In genomic region chr14:61179061-61179675, GRCh38 we compare ENCODE assay signal across 14 cellular contexts.
DNase-seq lines count a peak whose midpoint lies in the region; ATAC-seq and TF ChIP-seq lines count a peak whose summit lies in the region.
"Had no signal": no experiment of that assay in that cellular context is flagged by ENCODE, and none has a peak within 500 bp of the region (broad histone marks: within the 10 kb centered on the region; RNA-seq: fewer than 3 reads in every experiment).

No MANE protein-coding gene starts in this region.

- no peaks in the 10 kb centered on the region for H3K36me3 ChIP-seq in HCT116 (ENCODE audit: control insufficient read depth in 1 of 2, insufficient read depth in 2 of 2, low read length in 2 of 2)
- H3K36me3 ChIP-seq: BLaER1 treated with 17β-estradiol and CSF1 and Interleukin-3, amounts not matched to agents 10 nM and 100 nM; ovary had no signal

- peak overlapping the region; percentile 78 for H3K27ac Mint-ChIP-seq in activated T-helper 1 cell treated with anti-CD3 and anti-CD28 coated beads, Interleukin-12 subunit alpha, Interleukin-12 subunit beta, Interleukin-2, Interleukin-4 antibody, amounts not matched to agents 30 ng/mL and 10 ng/mL and 1 ng/mL, durations not matched to agents 14 hours and 24 hours and 36 hours
- H3K27ac Mint-ChIP-seq: dendritic cell treated with granulocyte-macrophage colony-stimulating factor and Interleukin-4, amounts not matched to agents 40 ng/mL and 50 ng/mL, for 4 days had no signal

- ATAC-seq in HCT116 (peak; percentile 48), foreskin keratinocyte (no peak), HG03175 (IDR thresholded peaks at IDR 0.05; ENCODE audit: unreplicated experiment) (no peak)
- ATAC-seq: left ventricle myocardium superior had no signal

- intact Hi-C loops in HCT116 (cut with micrococcal nuclease): loop anchor here (5.0 kb wide), 1 partner anchor 77 kb away; no protein-coding TSS in a partner anchor
- intact Hi-C loops in activated T-helper 1 cell treated with anti-CD3 and anti-CD28 coated beads, Interleukin-12 subunit alpha, Interleukin-12 subunit beta, Interleukin-2, Interleukin-4 antibody, amounts not matched to agents 30 ng/mL and 10 ng/mL and 1 ng/mL, durations not matched to agents 14 hours and 24 hours and 36 hours (cut with micrococcal nuclease): loop anchor here (5.0 kb wide), 4 partner anchors 68 to 427 kb away; partner anchors contain the start of genes SLC38A6 and TRMT5

- H3K9me3 Mint-ChIP-seq in activated T-helper 1 cell treated with anti-CD3 and anti-CD28 coated beads, Interleukin-12 subunit alpha, Interleukin-12 subunit beta, Interleukin-2, Interleukin-4 antibody, amounts not matched to agents 30 ng/mL and 10 ng/mL and 1 ng/mL, durations not matched to agents 14 hours and 24 hours and 36 hours: peaks cover 10% of the 10 kb centered on the region
- H3K9me3 Mint-ChIP-seq: dendritic cell treated with granulocyte-macrophage colony-stimulating factor and Interleukin-4, amounts not matched to agents 40 ng/mL and 50 ng/mL, for 4 days had no signal

- H3K27ac ChIP-seq in HCT116 (ENCODE audit: low read depth, low read length) (peak overlapping the region; percentile 95), foreskin keratinocyte (peak overlapping the region; percentile 98)
- H3K27ac ChIP-seq: BLaER1 treated with 17β-estradiol and CSF1 and Interleukin-3, amounts not matched to agents 10 nM and 100 nM; ovary had no signal

- no peak for TF ChIP-seq RAD21 in HCT116 (IDR thresholded peaks at IDR 0.05; ENCODE audit: low read depth)

- peaks cover 1% of the 10 kb centered on the region for H3K36me3 Mint-ChIP-seq in activated T-helper 1 cell treated with anti-CD3 and anti-CD28 coated beads, Interleukin-12 subunit alpha, Interleukin-12 subunit beta, Interleukin-2, Interleukin-4 antibody, amounts not matched to agents 30 ng/mL and 10 ng/mL and 1 ng/mL, durations not matched to agents 14 hours and 24 hours and 36 hours (ENCODE audit: low read depth)

- CTCF ChIA-PET in HCT116 (lab: Charles Lee): no interaction called here

- POLR2A ChIA-PET in HCT116 (lab: Charles Lee): no interaction called here

- DNase-seq in A172 (ENCODE audit: low spot score) (peak; percentile 62), HCT116 (ENCODE audit: low read depth, low spot score) (peak; percentile 31), foreskin keratinocyte (no peak), NCI-H2227 treated with DMSO at 0.1 percent for 48 hours (lab: John Stamatoyannopoulos, UW) (no peak), NCI-H2029 treated with DMSO at 0.1 percent for 48 hours (lab: John Stamatoyannopoulos, UW) (no peak)
- no peak for DNase-seq in activated T-helper 1 cell treated with anti-CD3 and anti-CD28 coated beads, Interleukin-12 subunit alpha, Interleukin-12 subunit beta, Interleukin-2, Interleukin-4 antibody, amounts not matched to agents 30 ng/mL and 10 ng/mL and 1 ng/mL, durations not matched to agents 14 hours and 24 hours and 36 hours (ENCODE audit: low spot score)
- no peak for DNase-seq in effector CD8-positive, alpha-beta T cell (lab: John Stamatoyannopoulos, UW)
- DNase-seq: left ventricle myocardium superior, NCI-H510A, ovary, SHP77 treated with DMSO at 0.1 percent for 48 hours had no signal

- no peaks in the 10 kb centered on the region for H3K9me2 ChIP-seq in HCT116 (ENCODE audit: insufficient read depth)

- no peak for TF ChIP-seq POLR2A in HCT116 (IDR thresholded peaks at IDR 0.05; ENCODE audit: borderline replicate concordance, extremely low read depth, insufficient read depth, insufficient read length)

- TF ChIP-seq CTCF in HCT116 (IDR thresholded peaks at IDR 0.05 in 2 of 3, conservative IDR thresholded peaks at IDR 0.05 in 1 of 3; ENCODE audit: borderline replicate concordance in 1 of 3, insufficient read depth in 1 of 3, low read depth in 2 of 3, low read length in 2 of 3): no peak
- no peak for TF ChIP-seq CTCF in foreskin keratinocyte (conservative IDR thresholded peaks at IDR 0.05)

- peaks cover 48% of the 10 kb centered on the region for H3K4me1 Mint-ChIP-seq in activated T-helper 1 cell treated with anti-CD3 and anti-CD28 coated beads, Interleukin-12 subunit alpha, Interleukin-12 subunit beta, Interleukin-2, Interleukin-4 antibody, amounts not matched to agents 30 ng/mL and 10 ng/mL and 1 ng/mL, durations not matched to agents 14 hours and 24 hours and 36 hours (ENCODE audit: low read depth)

- peak overlapping the region in 1 of 2 experiments; percentile 45; a peak in 2 of 4 replicates for H3K4me3 ChIP-seq in HCT116 (replicated peaks in 1 of 2; ENCODE audit: low read depth in 1 of 2, low read length in 2 of 2)
- H3K4me3 ChIP-seq: BLaER1 treated with 17β-estradiol and CSF1 and Interleukin-3, amounts not matched to agents 10 nM and 100 nM; ovary had no signal

- no TSS peak for BruUV-seq in HCT116 (replicated peaks; lab: Mats Ljungman, UMichigan)

- H3K27me3 ChIP-seq in HCT116 (ENCODE audit: insufficient read depth, low read length) (no peaks in the 10 kb centered on the region), foreskin keratinocyte (no peaks in the 10 kb centered on the region)
- H3K27me3 ChIP-seq: BLaER1 treated with 17β-estradiol and CSF1 and Interleukin-3, amounts not matched to agents 10 nM and 100 nM; ovary had no signal

- H2AFZ ChIP-seq in HCT116 (ENCODE audit: low read depth, low read length, poor library complexity, severe bottlenecking): peak overlapping the region; percentile 52

- H3K4me1 ChIP-seq in HCT116 (ENCODE audit: control insufficient read depth in 1 of 2, insufficient read depth in 2 of 2, low read length in 2 of 2) (peaks cover 34 to 46% of the 10 kb centered on the region in 2 experiments), foreskin keratinocyte (peaks cover 30% of the 10 kb centered on the region)
- H3K4me1 ChIP-seq: BLaER1 treated with 17β-estradiol and CSF1 and Interleukin-3, amounts not matched to agents 10 nM and 100 nM had no signal

- peak overlapping the region; percentile 72 for H3K9ac ChIP-seq in HCT116 (ENCODE audit: low read length)
- H3K9ac ChIP-seq: BLaER1 treated with 17β-estradiol and CSF1 and Interleukin-3, amounts not matched to agents 10 nM and 100 nM had no signal

- H3K9me3 ChIP-seq in HCT116 (ENCODE audit: control insufficient read depth in 1 of 2, insufficient read depth in 1 of 2, low read depth in 1 of 2, low read length in 2 of 2): no peaks in the 10 kb centered on the region
- H3K9me3 ChIP-seq: BLaER1 treated with 17β-estradiol and CSF1 and Interleukin-3, amounts not matched to agents 10 nM and 100 nM; ovary had no signal

- H3K4me3 Mint-ChIP-seq in activated T-helper 1 cell treated with anti-CD3 and anti-CD28 coated beads, Interleukin-12 subunit alpha, Interleukin-12 subunit beta, Interleukin-2, Interleukin-4 antibody, amounts not matched to agents 30 ng/mL and 10 ng/mL and 1 ng/mL, durations not matched to agents 14 hours and 24 hours and 36 hours: no peak overlapping the region
- H3K4me3 Mint-ChIP-seq: dendritic cell treated with granulocyte-macrophage colony-stimulating factor and Interleukin-4, amounts not matched to agents 40 ng/mL and 50 ng/mL, for 4 days had no signal

- no peaks in the 10 kb centered on the region for H4K20me1 ChIP-seq in HCT116 (ENCODE audit: insufficient read depth)
- H4K20me1 ChIP-seq: BLaER1 treated with 17β-estradiol and CSF1 and Interleukin-3, amounts not matched to agents 10 nM and 100 nM had no signal

- no peaks in the 10 kb centered on the region for H3K79me2 ChIP-seq in HCT116 (ENCODE audit: insufficient read depth, low read length)

- peaks cover 2% of the 10 kb centered on the region for H3K27me3 Mint-ChIP-seq in activated T-helper 1 cell treated with anti-CD3 and anti-CD28 coated beads, Interleukin-12 subunit alpha, Interleukin-12 subunit beta, Interleukin-2, Interleukin-4 antibody, amounts not matched to agents 30 ng/mL and 10 ng/mL and 1 ng/mL, durations not matched to agents 14 hours and 24 hours and 36 hours (ENCODE audit: insufficient read depth)

- RAD21 ChIA-PET in HCT116 (lab: Charles Lee; ENCODE audit: low non-redundant PET in 1 of 2, low total read pairs in 2 of 2, uncharacterized antibody in 2 of 2, unreplicated experiment in 2 of 2): no interaction called here

- peak overlapping the region; percentile 76 for H3K4me2 ChIP-seq in HCT116 (ENCODE audit: low read length)
- H3K4me2 ChIP-seq: BLaER1 treated with 17β-estradiol and CSF1 and Interleukin-3, amounts not matched to agents 10 nM and 100 nM had no signal

TF ChIP-seq in HCT116, 20 proteins besides CTCF, POLR2A, EP300 and RAD21:
- TF ChIP-seq YY1 (IDR thresholded peaks at IDR 0.05; ENCODE audit: extremely low read depth, insufficient replicate concordance, low read depth, low read length): no peak
- TF ChIP-seq TCF7L2 (IDR thresholded peaks at IDR 0.05; ENCODE audit: borderline replicate concordance, extremely low read depth, insufficient read depth, insufficient read length): peak; percentile 55
- TF ChIP-seq MAX (IDR thresholded peaks at IDR 0.05): 0 out of 2 replicates have a peak, but pooled peaks have one; percentile 4
TF ChIP-seq in HCT116: peak in this region for 2.

Comparison
In these comparisons a context has a peak if more than half of its experiments do, and no peak if none do; other contexts are left out.
1. DNase-seq: peak in A172 (single experiment) and HCT116 (single experiment); none in activated T-helper 1 cell treated with anti-CD3 and anti-CD28 coated beads, Interleukin-12 subunit alpha, Interleukin-12 subunit beta, Interleukin-2, Interleukin-4 antibody, amounts not matched to agents 30 ng/mL and 10 ng/mL and 1 ng/mL, durations not matched to agents 14 hours and 24 hours and 36 hours (single experiment), foreskin keratinocyte (0 of 2), NCI-H2227 treated with DMSO at 0.1 percent for 48 hours (single experiment), NCI-H2029 treated with DMSO at 0.1 percent for 48 hours (single experiment) and effector CD8-positive, alpha-beta T cell (single experiment).